ENCODE assay signal across 8 cellular contexts in the genomic region with DNA sequence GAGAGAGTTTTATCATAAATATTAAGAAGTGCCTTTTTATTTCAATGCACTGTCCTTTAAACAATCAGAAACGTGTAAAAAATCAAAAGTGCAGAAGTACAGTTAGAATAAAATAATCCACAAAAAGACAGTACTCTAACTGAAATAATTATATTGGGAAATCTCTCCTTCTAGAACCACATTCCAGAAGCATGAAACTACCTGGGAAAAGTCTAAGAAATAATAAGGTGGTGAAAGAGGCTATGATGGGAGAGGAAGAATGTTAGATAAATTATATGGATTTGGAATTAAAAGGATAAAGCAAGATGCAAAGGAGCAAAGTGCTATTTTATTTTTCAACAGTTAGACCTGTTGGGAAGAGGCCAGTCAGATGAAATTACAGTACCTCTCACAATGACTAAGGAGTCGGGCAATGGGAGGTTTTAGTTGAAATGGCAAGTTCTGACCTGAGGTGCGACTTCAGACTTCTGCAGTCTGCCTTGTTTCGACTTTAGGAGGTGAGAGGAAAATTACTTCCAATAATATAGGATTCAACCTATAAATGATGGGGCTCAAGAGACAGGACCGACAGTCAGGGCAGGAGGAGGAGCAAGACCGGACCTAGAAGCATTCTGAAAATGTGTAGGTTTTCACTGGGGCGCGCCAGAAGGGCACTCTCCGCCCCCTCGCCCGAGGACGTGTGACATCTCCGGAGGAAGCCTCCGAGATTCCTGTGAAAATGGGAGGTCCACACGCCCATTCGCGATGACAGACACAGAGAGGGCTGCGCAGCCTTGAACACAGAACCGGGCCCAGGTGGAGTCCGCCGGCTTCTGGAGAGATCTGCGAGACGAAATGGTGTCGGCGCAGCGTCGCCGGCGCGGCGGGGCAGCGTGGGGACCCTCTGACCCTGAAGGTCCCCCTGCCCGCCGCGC. TPM values are rescaled to one million over a fixed set of nuclear protein-coding genes. Genes with fewer than 3 reads are reported as not detected.
DNase-seq lines count a peak whose midpoint lies in the region; ATAC-seq and TF ChIP-seq lines count a peak whose summit lies in the region.

No MANE protein-coding gene starts in this region.

- H3K79me2 ChIP-seq in neural progenitor cell (ENCODE audit: low read depth) = no peaks in the 10 kb centered on the region

- H3K4me2 ChIP-seq in neural progenitor cell = peak overlapping the region; percentile 89

- DNase-seq in activated T-cell treated with anti-CD3 and anti-CD28 coated beads for 1 hour (ENCODE audit: low read depth) = peak; percentile 5
- no peak for DNase-seq in activated T-cell treated with anti-CD3 and anti-CD28 coated beads, Interleukin-2, amount 50 U/mL, for 1 hour
- DNase-seq in NCI-H526 treated with DMSO at 0.1 percent for 48 hours (lab: John Stamatoyannopoulos, UW) = peak; percentile 32
- DNase-seq in activated T-helper 1 cell treated with Interleukin-2 at 50 U/mL for 16 hours (ENCODE audit: low read depth) = peak; percentile 8
- DNase-seq in foreskin fibroblast = peak; percentile 63 to 73
- DNase-seq in neural progenitor cell (ENCODE audit: low spot score) = peak; percentile 69

- H3K4me3 ChIP-seq in foreskin fibroblast (ENCODE audit: low read depth in 1 of 2, low read length in 2 of 2) (peak overlapping the region; percentile 73 to 81), neural progenitor cell (peak overlapping the region; percentile 66), thymus (ENCODE audit: low read length) (peak overlapping the region; percentile 61)

- no peaks in the 10 kb centered on the region for H4K20me1 ChIP-seq in neural progenitor cell (ENCODE audit: low read depth)

- peak overlapping the region; percentile 96 for H3K4me3 Mint-ChIP-seq in neural progenitor cell

- TF ChIP-seq CTCF in foreskin fibroblast (IDR thresholded peaks at IDR 0.05; ENCODE audit: low read depth, low read length) (no peak), neural progenitor cell (IDR thresholded peaks at IDR 0.05) (no peak)

- ATAC-seq in HG02885 (IDR thresholded peaks at IDR 0.05; ENCODE audit: poor library complexity, unreplicated experiment) = peak; percentile 30

- WGBS in thymus = 3% methylated on average over 35 of the region's 35 CpGs

- peak overlapping the region; percentile 84 for H2AFZ ChIP-seq in neural progenitor cell (replicated peaks)

- H3K36me3 ChIP-seq in neural progenitor cell (no peaks in the 10 kb centered on the region), thymus (ENCODE audit: control insufficient read depth, insufficient read depth) (no peaks in the 10 kb centered on the region)

- H3K9me3 ChIP-seq in neural progenitor cell (ENCODE audit: low read depth) = no peaks in the 10 kb centered on the region
- peaks cover 1% of the 10 kb centered on the region for H3K9me3 ChIP-seq in thymus (ENCODE audit: control insufficient read depth)

- no peaks in the 10 kb centered on the region for H3K9me3 Mint-ChIP-seq in neural progenitor cell

- H3K27me3 ChIP-seq in neural progenitor cell = peaks cover 31% of the 10 kb centered on the region
- H3K27me3 ChIP-seq in thymus (ENCODE audit: control insufficient read depth, insufficient read depth) = peaks cover 16% of the 10 kb centered on the region

- no peaks in the 10 kb centered on the region for H3F3A ChIP-seq in neural progenitor cell (ENCODE audit: low read depth)

- no peak overlapping the region for H3K27ac ChIP-seq in neural progenitor cell
- peak overlapping the region; percentile 53 for H3K27ac ChIP-seq in thymus (ENCODE audit: low read depth)

- H3K27me3 Mint-ChIP-seq in neural progenitor cell (ENCODE audit: insufficient read depth, low read depth) = no peaks in the 10 kb centered on the region

- H3K4me1 Mint-ChIP-seq in neural progenitor cell = peaks cover 10% of the 10 kb centered on the region

- H3K9ac ChIP-seq in neural progenitor cell = no peak overlapping the region

- H3K36me3 Mint-ChIP-seq in neural progenitor cell = no peaks in the 10 kb centered on the region

- peak overlapping the region; percentile 92 for H3K27ac Mint-ChIP-seq in neural progenitor cell

- H3K4me1 ChIP-seq in neural progenitor cell = peaks cover 6% of the 10 kb centered on the region
- peaks cover 4% of the 10 kb centered on the region for H3K4me1 ChIP-seq in thymus (ENCODE audit: control insufficient read depth, insufficient read depth, low read length)

RNA-seq across cellular contexts. Expression of gene SPRYD7, which starts 0.7 kb away (rescaled TPM):
- 4.0 and 5.6 TPM in 2 replicates for total RNA-seq in neural progenitor cell (ENCODE audit: low replicate concordance)
- polyA plus RNA-seq in thymus = 15.1 TPM
